Comparison of ENCODE assay signal across 17 cellular contexts in genomic region chr3:141415959-141416358, GRCh38. TPM values are rescaled to one million over a fixed set of nuclear protein-coding genes. Genes with fewer than 3 reads are reported as not detected.
DNase-seq lines count a peak whose midpoint lies in the region; ATAC-seq, FAIRE-seq and TF ChIP-seq lines count a peak whose summit lies in the region.
"Had no signal": no experiment of that assay in that cellular context is flagged by ENCODE, and none has a peak within 500 bp of the region (broad histone marks: within the 10 kb centered on the region; RNA-seq: fewer than 3 reads in every experiment).

No MANE protein-coding gene starts in this region.

- no peak overlapping the region for H3K27ac Mint-ChIP-seq in activated CD8-positive, alpha-beta T cell treated with anti-CD3 and anti-CD28 coated beads for 36 hours
- H3K27ac Mint-ChIP-seq: progenitor cell of endocrine pancreas had no signal

- peaks cover 39% of the 10 kb centered on the region for H3K36me3 Mint-ChIP-seq in activated CD8-positive, alpha-beta T cell treated with anti-CD3 and anti-CD28 coated beads for 36 hours (ENCODE audit: low read depth)

- no peak overlapping the region for H3K4me3 Mint-ChIP-seq in activated CD8-positive, alpha-beta T cell treated with anti-CD3 and anti-CD28 coated beads for 36 hours
- H3K4me3 Mint-ChIP-seq: activated naive CD4-positive, alpha-beta T cell treated with anti-CD3 and anti-CD28 coated beads for 36 hours; immature natural killer cell had no signal

- TF ChIP-seq CTCF in right atrium auricular region (IDR thresholded peaks at IDR 0.05) (no peak), coronary artery (IDR thresholded peaks at IDR 0.05) (no peak), upper lobe of right lung (IDR thresholded peaks at IDR 0.05) (no peak)
- no peak for TF ChIP-seq CTCF in activated CD8-positive, alpha-beta T cell treated with anti-CD3 and anti-CD28 coated beads for 36 hours (IDR thresholded peaks at IDR 0.05)

- CTCF ChIA-PET in activated CD8-positive, alpha-beta T cell treated with anti-CD3 and anti-CD28 coated beads for 36 hours (lab: Charles Lee): interaction anchor here (0.9 to 1.4 kb wide), 3 partner anchors 10 to 55 kb away, joined by 3 to 4 read pairs (median 3); no protein-coding TSS in a partner anchor

- ATAC-seq in upper lobe of right lung: no peak
- ATAC-seq in activated CD8-positive, alpha-beta T cell treated with anti-CD3 and anti-CD28 coated beads for 36 hours: no peak
- ATAC-seq: Panc1 had no signal

- H3K4me1 ChIP-seq in right atrium auricular region: peaks cover 0 to 71% of the 10 kb centered on the region in 2 donors
- peaks cover 43 to 56% of the 10 kb centered on the region in 2 donors for H3K4me1 ChIP-seq in muscle layer of duodenum (ENCODE audit: control insufficient read depth in 1 of 2, insufficient read depth in 2 of 2, low read length in 2 of 2)
- H3K4me1 ChIP-seq in upper lobe of right lung: peaks cover 62% of the 10 kb centered on the region

- H3K4me1 Mint-ChIP-seq in activated CD8-positive, alpha-beta T cell treated with anti-CD3 and anti-CD28 coated beads for 36 hours (ENCODE audit: low read depth): peaks cover 72% of the 10 kb centered on the region

- H3K9me3 Mint-ChIP-seq in activated CD8-positive, alpha-beta T cell treated with anti-CD3 and anti-CD28 coated beads for 36 hours: no peaks in the 10 kb centered on the region
- H3K9me3 Mint-ChIP-seq: activated naive CD4-positive, alpha-beta T cell treated with anti-CD3 and anti-CD28 coated beads for 36 hours; immature natural killer cell had no signal

- POLR2A ChIA-PET in activated CD8-positive, alpha-beta T cell treated with anti-CD3 and anti-CD28 coated beads for 36 hours (lab: Charles Lee): interaction anchor here (0.6 to 1.8 kb wide), 3 partner anchors 10 to 137 kb away, joined by 3 to 8 read pairs (median 3); no protein-coding TSS in a partner anchor

- DNase-seq in right atrium auricular region (ENCODE audit: low spot score): no peak
- DNase-seq in cardiac septum (ENCODE audit: low spot score): no peak
- no peak for DNase-seq in coronary artery (ENCODE audit: low spot score)
- no peak for DNase-seq in upper lobe of right lung
- no peak for DNase-seq in NCI-H2107 treated with DMSO at 0.1 percent for 48 hours (lab: John Stamatoyannopoulos, UW; ENCODE audit: unreplicated experiment)
- no peak for DNase-seq in activated CD8-positive, alpha-beta T cell treated with anti-CD3 and anti-CD28 coated beads for 36 hours
- no peak for DNase-seq in urothelium cell line (ENCODE audit: low spot score)
- DNase-seq: activated CD4-positive, CD25-positive, alpha-beta regulatory T cell; activated naive CD4-positive, alpha-beta T cell treated with anti-CD3 and anti-CD28 coated beads for 36 hours; effector memory CD4-positive, alpha-beta T cell; immature natural killer cell; NCI-H187; NCI-H510A treated with DMSO at 0.1 percent for 48 hours had no signal

- no peaks in the 10 kb centered on the region for H3K27me3 Mint-ChIP-seq in activated CD8-positive, alpha-beta T cell treated with anti-CD3 and anti-CD28 coated beads for 36 hours
- H3K27me3 Mint-ChIP-seq: progenitor cell of endocrine pancreas had no signal

- H3K27ac ChIP-seq in right atrium auricular region: peak overlapping the region; percentile 98
- peak overlapping the region; percentile 4 to 94 for H3K27ac ChIP-seq in coronary artery
- peak overlapping the region; percentile 32 for H3K27ac ChIP-seq in muscle layer of duodenum (ENCODE audit: low read length)
- peak overlapping the region; percentile 60 for H3K27ac ChIP-seq in upper lobe of right lung

- FAIRE-seq in urothelium cell line (lab: Jason Lieb, UNC): no peak
- FAIRE-seq: frontal cortex had no signal

- intact Hi-C loops in cardiac septum (cut with DNase I) (no loop called here), upper lobe of right lung (cut with DNase I) (no loop called here)
- intact Hi-C loops in activated CD8-positive, alpha-beta T cell treated with anti-CD3 and anti-CD28 coated beads for 36 hours (cut with micrococcal nuclease): no loop called here

- H3K27me3 ChIP-seq in right atrium auricular region: no peaks in the 10 kb centered on the region
- H3K27me3 ChIP-seq in muscle layer of duodenum (ENCODE audit: low read depth, low read length): no peaks in the 10 kb centered on the region
- no peaks in the 10 kb centered on the region for H3K27me3 ChIP-seq in upper lobe of right lung

- no peak overlapping the region for H3K4me3 ChIP-seq in right atrium auricular region
- H3K4me3 ChIP-seq in coronary artery: no peak overlapping the region
- no peak overlapping the region for H3K4me3 ChIP-seq in muscle layer of duodenum (ENCODE audit: low read depth in 1 of 2, low read length in 2 of 2)
- no peak overlapping the region for H3K4me3 ChIP-seq in upper lobe of right lung

- peaks cover 17% of the 10 kb centered on the region for H3K36me3 ChIP-seq in right atrium auricular region
- peaks cover 16 to 54% of the 10 kb centered on the region in 2 donors for H3K36me3 ChIP-seq in muscle layer of duodenum (ENCODE audit: control insufficient read depth in 1 of 2, insufficient read depth in 2 of 2, low read length in 2 of 2)
- peaks cover 40% of the 10 kb centered on the region for H3K36me3 ChIP-seq in upper lobe of right lung

- H3K9me3 ChIP-seq in right atrium auricular region (no peaks in the 10 kb centered on the region), muscle layer of duodenum (ENCODE audit: control insufficient read depth in 1 of 2, low read length in 2 of 2) (no peaks in the 10 kb centered on the region), upper lobe of right lung (no peaks in the 10 kb centered on the region)

RNA-seq across cellular contexts. Expression of gene ZBTB38, which starts 47.7 kb away (rescaled TPM):
- total RNA-seq in right atrium auricular region (100 to 1,000 TPM; 120 to 127 TPM), cardiac septum (119 TPM), upper lobe of right lung (118 TPM)
- total RNA-seq in activated CD8-positive, alpha-beta T cell treated with anti-CD3 and anti-CD28 coated beads for 36 hours: 10 to 100 TPM; 20.4 to 21.2 TPM

Comparison
In these comparisons a context has a peak if more than half of its experiments do, and no peak if none do; other contexts are left out.
1. H3K27ac ChIP-seq: peak in every context shown above with its lines; median percentile 98 in right atrium auricular region; 60 in upper lobe of right lung; 49 in coronary artery; 32 in muscle layer of duodenum.